18 cellular contexts compared by ENCODE assay signal in the genomic region with DNA sequence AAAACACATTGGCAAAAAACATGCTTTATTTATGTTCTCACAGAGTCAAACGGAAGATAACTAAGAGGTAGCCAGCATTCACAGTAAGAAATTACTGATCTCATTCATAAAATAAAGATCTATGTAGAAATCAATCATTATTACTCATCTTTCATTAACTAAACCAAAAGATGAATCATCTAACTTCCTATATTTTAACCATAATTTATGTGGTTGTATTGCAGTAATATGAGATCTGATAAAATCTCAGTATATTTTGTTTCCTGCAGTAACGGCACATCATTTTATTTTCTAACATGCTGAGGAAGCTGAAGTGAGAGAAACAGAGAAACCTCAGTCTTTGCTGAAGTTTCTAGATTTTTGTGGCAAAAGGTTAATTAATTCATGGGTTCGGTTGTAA.
DNase-seq lines count a peak whose midpoint lies in the region; ATAC-seq and TF ChIP-seq lines count a peak whose summit lies in the region.
"Had no signal": no experiment of that assay in that cellular context is flagged by ENCODE, and none has a peak within 500 bp of the region (broad histone marks: within the 10 kb centered on the region; RNA-seq: fewer than 3 reads in every experiment).

No MANE protein-coding gene starts in this region.

- TF ChIP-seq RAD21 in SK-N-SH (IDR thresholded peaks at IDR 0.05; ENCODE audit: low read length) = no peak

- ATAC-seq in SK-N-SH treated with all-trans-retinoic acid at 6 μM for 48 hours (no peak), RWPE2 (ENCODE audit: low read depth) (peak; percentile 54), HG02938 (IDR thresholded peaks at IDR 0.05; ENCODE audit: unreplicated experiment) (no peak)
- no peak for ATAC-seq in natural killer cell treated with Interleukin-12 subunit alpha and Interleukin-12 subunit beta and Interleukin-15 and Interleukin-18, amount 100 ng/mL, for 72 hours
- ATAC-seq: A549; CD8-positive, alpha-beta T cell had no signal

- H3K4me1 ChIP-seq in SK-N-SH (ENCODE audit: control insufficient read depth in 1 of 2, insufficient read depth in 2 of 2, low read depth in 1 of 2, low read length in 1 of 2) (no peaks in the 10 kb centered on the region; a peak in 1 of 4 replicates), OCI-LY3 (ENCODE audit: low read length) (no peaks in the 10 kb centered on the region), RWPE2 (ENCODE audit: insufficient read depth, poor library complexity, severe bottlenecking) (peaks cover 13% of the 10 kb centered on the region)
- H3K4me1 ChIP-seq: A549; BLaER1 treated with 17β-estradiol and CSF1 and Interleukin-3, amounts not matched to agents 10 nM and 100 nM; Caco-2 had no signal

- DNase-seq in SK-N-SH = no peak
- no peak for DNase-seq in RWPE2 (ENCODE audit: low spot score)
- no peak for DNase-seq in natural killer cell treated with Interleukin-12 subunit alpha and Interleukin-12 subunit beta and Interleukin-15 and Interleukin-18, amount 100 ng/mL, for 72 hours (ENCODE audit: low spot score)
- DNase-seq: AML-193; Caco-2; Calu3; CD4-positive, alpha-beta T cell; CD8-positive, alpha-beta T cell; DMS79 treated with DMSO at 0.1 percent for 48 hours; GF-D8 had no signal

- H3K4me3 ChIP-seq in SK-N-SH (ENCODE audit: low read depth in 2 of 2, low read length in 1 of 2) (no peak overlapping the region), OCI-LY3 (ENCODE audit: low read length) (no peak overlapping the region), RWPE2 (ENCODE audit: severe bottlenecking) (no peak overlapping the region)
- H3K4me3 ChIP-seq: A549; BLaER1 treated with 17β-estradiol and CSF1 and Interleukin-3, amounts not matched to agents 10 nM and 100 nM had no signal

- no peak for TF ChIP-seq EP300 in SK-N-SH (IDR thresholded peaks at IDR 0.05; ENCODE audit: borderline replicate concordance in 1 of 2, low read depth in 1 of 2, low read length in 1 of 2)

- no peak overlapping the region for H3K4me2 ChIP-seq in SK-N-SH
- H3K4me2 ChIP-seq in OCI-LY3 (ENCODE audit: low read length) = no peak overlapping the region
- H3K4me2 ChIP-seq: A549; BLaER1 treated with 17β-estradiol and CSF1 and Interleukin-3, amounts not matched to agents 10 nM and 100 nM had no signal

- H3K9ac ChIP-seq in SK-N-SH = no peak overlapping the region
- H3K9ac ChIP-seq in OCI-LY3 (ENCODE audit: low read length) = no peak overlapping the region
- H3K9ac ChIP-seq: BLaER1 treated with 17β-estradiol and CSF1 and Interleukin-3, amounts not matched to agents 10 nM and 100 nM had no signal

- H3K27me3 ChIP-seq in SK-N-SH (ENCODE audit: insufficient read depth) (no peaks in the 10 kb centered on the region), OCI-LY3 (ENCODE audit: low read depth, low read length) (no peaks in the 10 kb centered on the region), RWPE2 (ENCODE audit: insufficient read depth, poor library complexity, severe bottlenecking) (no peaks in the 10 kb centered on the region)
- H3K27me3 ChIP-seq: BLaER1 treated with 17β-estradiol and CSF1 and Interleukin-3, amounts not matched to agents 10 nM and 100 nM had no signal

- H3F3A ChIP-seq in SK-N-SH (replicated peaks; ENCODE audit: insufficient read depth) = no peaks in the 10 kb centered on the region

- TF ChIP-seq CTCF in SK-N-SH (IDR thresholded peaks at IDR 0.05) = no peak
- no peak for TF ChIP-seq CTCF in OCI-LY3 (IDR thresholded peaks at IDR 0.05; ENCODE audit: low read depth, low read length)
- TF ChIP-seq CTCF in RWPE2 (IDR thresholded peaks at IDR 0.05; ENCODE audit: poor library complexity, severe bottlenecking) = no peak

- no peaks in the 10 kb centered on the region for H3K36me3 Mint-ChIP-seq in natural killer cell treated with Interleukin-12 subunit alpha and Interleukin-12 subunit beta and Interleukin-15 and Interleukin-18, amount 100 ng/mL, for 72 hours
- H3K36me3 Mint-ChIP-seq: CD8-positive, alpha-beta T cell had no signal

- 33% methylated on average over 3 of the region's 3 CpGs for WGBS in SK-N-SH (ENCODE audit: low lambda C conversion rate)

- no peak overlapping the region for H3K27ac Mint-ChIP-seq in natural killer cell treated with Interleukin-12 subunit alpha and Interleukin-12 subunit beta and Interleukin-15 and Interleukin-18, amount 100 ng/mL, for 72 hours
- H3K27ac Mint-ChIP-seq: B cell; CD4-positive, alpha-beta T cell; CD8-positive, alpha-beta T cell had no signal

- H3K9me3 ChIP-seq in SK-N-SH (no peaks in the 10 kb centered on the region), OCI-LY3 (ENCODE audit: insufficient read depth, low read length) (no peaks in the 10 kb centered on the region), RWPE2 (ENCODE audit: severe bottlenecking) (no peaks in the 10 kb centered on the region)
- H3K9me3 ChIP-seq: A549; BLaER1 treated with 17β-estradiol and CSF1 and Interleukin-3, amounts not matched to agents 10 nM and 100 nM; Caco-2 had no signal

- H3K36me3 ChIP-seq in SK-N-SH (replicated peaks in 1 of 2; ENCODE audit: control insufficient read depth in 1 of 2, insufficient read depth in 2 of 2, low read length in 1 of 2) = peaks cover 0 to 2% of the 10 kb centered on the region in 2 experiments
- no peaks in the 10 kb centered on the region for H3K36me3 ChIP-seq in OCI-LY3 (replicated peaks; ENCODE audit: low read depth, low read length)
- no peaks in the 10 kb centered on the region for H3K36me3 ChIP-seq in RWPE2 (ENCODE audit: low read depth)
- H3K36me3 ChIP-seq: BLaER1 treated with 17β-estradiol and CSF1 and Interleukin-3, amounts not matched to agents 10 nM and 100 nM had no signal

- no peak overlapping the region for H3K4me3 Mint-ChIP-seq in natural killer cell treated with Interleukin-12 subunit alpha and Interleukin-12 subunit beta and Interleukin-15 and Interleukin-18, amount 100 ng/mL, for 72 hours
- H3K4me3 Mint-ChIP-seq: B cell; CD4-positive, alpha-beta T cell; CD8-positive, alpha-beta T cell had no signal

- POLR2A ChIA-PET in SK-N-SH (lab: Yijun Ruan, JAX) = no interaction called here

- no peaks in the 10 kb centered on the region for H3K9me2 ChIP-seq in SK-N-SH

- CTCF ChIA-PET in SK-N-SH (lab: Yijun Ruan, JAX) = no interaction called here

- no peaks in the 10 kb centered on the region for H3K9me3 Mint-ChIP-seq in natural killer cell treated with Interleukin-12 subunit alpha and Interleukin-12 subunit beta and Interleukin-15 and Interleukin-18, amount 100 ng/mL, for 72 hours
- H3K9me3 Mint-ChIP-seq: CD4-positive, alpha-beta T cell; CD8-positive, alpha-beta T cell had no signal

- no peak overlapping the region for H3K27ac ChIP-seq in SK-N-SH (ENCODE audit: low read depth in 2 of 2, low read length in 1 of 2)
- H3K27ac ChIP-seq in OCI-LY3 (ENCODE audit: low read length) = no peak overlapping the region
- no peak overlapping the region for H3K27ac ChIP-seq in RWPE2 (ENCODE audit: poor library complexity, severe bottlenecking)
- H3K27ac ChIP-seq: 22Rv1; A549; BLaER1 treated with 17β-estradiol and CSF1 and Interleukin-3, amounts not matched to agents 10 nM and 100 nM; C4-2B had no signal

- no peak overlapping the region for H2AFZ ChIP-seq in SK-N-SH (ENCODE audit: low read depth)
- H2AFZ ChIP-seq in OCI-LY3 (ENCODE audit: low read depth, low read length) = 0 out of 2 replicates have a peak overlapping the region, but pooled peaks have one; percentile 22

- no peaks in the 10 kb centered on the region for H3K27me3 Mint-ChIP-seq in natural killer cell treated with Interleukin-12 subunit alpha and Interleukin-12 subunit beta and Interleukin-15 and Interleukin-18, amount 100 ng/mL, for 72 hours
- H3K27me3 Mint-ChIP-seq: B cell; CD4-positive, alpha-beta T cell had no signal

- no peaks in the 10 kb centered on the region for H3K79me2 ChIP-seq in SK-N-SH (ENCODE audit: insufficient read depth)
- no peaks in the 10 kb centered on the region for H3K79me2 ChIP-seq in OCI-LY3 (ENCODE audit: low read length)

- no peaks in the 10 kb centered on the region for H4K20me1 ChIP-seq in SK-N-SH (ENCODE audit: insufficient read depth)
- H4K20me1 ChIP-seq in OCI-LY3 (ENCODE audit: insufficient read depth, low read length) = no peaks in the 10 kb centered on the region
- H4K20me1 ChIP-seq: BLaER1 treated with 17β-estradiol and CSF1 and Interleukin-3, amounts not matched to agents 10 nM and 100 nM had no signal

- H3K4me1 Mint-ChIP-seq in natural killer cell treated with Interleukin-12 subunit alpha and Interleukin-12 subunit beta and Interleukin-15 and Interleukin-18, amount 100 ng/mL, for 72 hours (ENCODE audit: low read depth in 2 of 2) = no peaks in the 10 kb centered on the region
- H3K4me1 Mint-ChIP-seq: B cell had no signal

TF ChIP-seq in SK-N-SH treated with all-trans-retinoic acid at 6 μM for 48 hours, 23 proteins besides CTCF, POLR2A, EP300 and RAD21 (continues in another document):
- TF ChIP-seq, protein P1, sequence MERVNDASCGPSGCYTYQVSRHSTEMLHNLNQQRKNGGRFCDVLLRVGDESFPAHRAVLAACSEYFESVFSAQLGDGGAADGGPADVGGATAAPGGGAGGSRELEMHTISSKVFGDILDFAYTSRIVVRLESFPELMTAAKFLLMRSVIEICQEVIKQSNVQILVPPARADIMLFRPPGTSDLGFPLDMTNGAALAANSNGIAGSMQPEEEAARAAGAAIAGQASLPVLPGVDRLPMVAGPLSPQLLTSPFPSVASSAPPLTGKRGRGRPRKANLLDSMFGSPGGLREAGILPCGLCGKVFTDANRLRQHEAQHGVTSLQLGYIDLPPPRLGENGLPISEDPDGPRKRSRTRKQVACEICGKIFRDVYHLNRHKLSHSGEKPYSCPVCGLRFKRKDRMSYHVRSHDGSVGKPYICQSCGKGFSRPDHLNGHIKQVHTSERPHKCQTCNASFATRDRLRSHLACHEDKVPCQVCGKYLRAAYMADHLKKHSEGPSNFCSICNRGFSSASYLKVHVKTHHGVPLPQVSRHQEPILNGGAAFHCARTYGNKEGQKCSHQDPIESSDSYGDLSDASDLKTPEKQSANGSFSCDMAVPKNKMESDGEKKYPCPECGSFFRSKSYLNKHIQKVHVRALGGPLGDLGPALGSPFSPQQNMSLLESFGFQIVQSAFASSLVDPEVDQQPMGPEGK (CRISPR knock-in tag; IDR thresholded peaks at IDR 0.05; ENCODE audit: borderline replicate concordance) = no peak
- TF ChIP-seq ESRRG (CRISPR knock-in tag; IDR thresholded peaks at IDR 0.05) = no peak

TF ChIP-seq in SK-N-SH, 30 proteins besides CTCF, POLR2A, EP300 and RAD21 (continues in another document):
- TF ChIP-seq, protein P2, sequence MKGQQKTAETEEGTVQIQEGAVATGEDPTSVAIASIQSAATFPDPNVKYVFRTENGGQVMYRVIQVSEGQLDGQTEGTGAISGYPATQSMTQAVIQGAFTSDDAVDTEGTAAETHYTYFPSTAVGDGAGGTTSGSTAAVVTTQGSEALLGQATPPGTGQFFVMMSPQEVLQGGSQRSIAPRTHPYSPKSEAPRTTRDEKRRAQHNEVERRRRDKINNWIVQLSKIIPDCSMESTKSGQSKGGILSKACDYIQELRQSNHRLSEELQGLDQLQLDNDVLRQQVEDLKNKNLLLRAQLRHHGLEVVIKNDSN (IDR thresholded peaks at IDR 0.05; ENCODE audit: borderline replicate concordance, low read depth) = no peak
